ENCODE assay signal across 17 cellular contexts in the genomic region with DNA sequence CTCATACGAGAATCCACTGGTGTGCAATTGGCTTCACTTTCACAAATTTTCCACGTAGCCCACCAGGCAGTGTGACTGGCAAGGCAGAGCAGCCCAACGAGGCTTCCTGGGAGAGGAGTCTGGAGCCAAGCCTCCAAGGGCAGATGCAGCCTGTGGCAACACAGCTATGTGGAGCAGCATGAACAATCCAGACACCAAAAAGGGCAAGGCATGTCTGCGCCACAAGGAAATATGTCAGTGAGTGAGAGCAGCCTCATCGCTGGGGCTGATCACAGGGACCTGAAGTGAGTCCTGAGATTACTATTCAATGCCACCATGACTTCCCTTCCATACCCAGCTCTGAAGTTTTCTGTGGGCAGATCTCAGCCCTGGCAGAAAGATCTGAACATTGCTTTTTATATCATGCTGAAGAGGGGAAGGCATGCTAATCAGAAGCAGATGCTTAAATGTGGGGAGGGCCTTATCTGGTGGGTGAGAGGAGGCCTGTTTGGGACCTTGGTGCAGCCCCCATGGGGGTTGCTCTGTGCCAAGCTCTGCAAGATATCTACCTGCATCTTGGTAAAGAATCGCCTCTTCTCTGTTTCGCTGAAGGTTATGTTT.
"Had no signal": no experiment of that assay in that cellular context is flagged by ENCODE, and none has a peak within 500 bp of the region (broad histone marks: within the 10 kb centered on the region; RNA-seq: fewer than 3 reads in every experiment).

No MANE protein-coding gene starts in this region.

- H3K4me1 ChIP-seq: adrenal gland, tibial nerve had no signal

- DNase-seq: activated B cell treated with CpG ODN at 0.5 μM for 24 hours; activated CD4-positive, alpha-beta T cell treated with anti-CD3 and anti-CD28 coated beads for 48 hours; activated CD8-positive, alpha-beta T cell treated with anti-CD3 and anti-CD28 coated beads for 36 hours; activated effector memory CD4-positive, alpha-beta T cell treated with Interleukin-2 at 50 U/mL for 16 hours; activated naive CD4-positive, alpha-beta T cell treated with anti-CD3 and anti-CD28 coated beads, Interleukin-2, amount 50 U/mL, for 16 hours; activated T-cell treated with anti-CD3 and anti-CD28 coated beads, Interleukin-2, amount 50 U/mL, for 4 hours; dermis blood vessel endothelial cell; effector memory CD4-positive, alpha-beta T cell; left cardiac atrium; mesendoderm; natural killer cell; retina; stimulated activated naive CD8-positive, alpha-beta T cell treated with anti-CD3 and anti-CD28 coated beads, Interleukin-15, Interleukin-2, amounts not matched to agents 100 U/mL and 50 U/mL, for 24 hours had no signal

- H3K79me2 ChIP-seq: hepatocyte had no signal

- H3K4me3 ChIP-seq: adrenal gland, cardiac muscle cell, hepatocyte, tibial nerve had no signal

- ATAC-seq: activated CD8-positive, alpha-beta T cell treated with anti-CD3 and anti-CD28 coated beads for 36 hours; activated T-cell treated with anti-CD3 and anti-CD28 coated beads, Interleukin-2, amount 50 U/mL, for 4 hours; left cardiac atrium; natural killer cell; stimulated activated naive CD8-positive, alpha-beta T cell treated with anti-CD3 and anti-CD28 coated beads, Interleukin-15, Interleukin-2, amounts not matched to agents 100 U/mL and 50 U/mL, for 24 hours had no signal

- H3K27me3 ChIP-seq: adrenal gland, cardiac muscle cell, hepatocyte, tibial nerve had no signal

- H3K27ac ChIP-seq: adrenal gland, cardiac muscle cell, hepatocyte, tibial nerve had no signal

- H3K36me3 ChIP-seq: adrenal gland, cardiac muscle cell, tibial nerve had no signal

- H3K9me3 ChIP-seq: adrenal gland, tibial nerve had no signal

- H3K4me2 ChIP-seq: hepatocyte had no signal

- H2AFZ ChIP-seq: hepatocyte had no signal
